Comparison of ENCODE assay signal across 1 cellular context in the genomic region with DNA sequence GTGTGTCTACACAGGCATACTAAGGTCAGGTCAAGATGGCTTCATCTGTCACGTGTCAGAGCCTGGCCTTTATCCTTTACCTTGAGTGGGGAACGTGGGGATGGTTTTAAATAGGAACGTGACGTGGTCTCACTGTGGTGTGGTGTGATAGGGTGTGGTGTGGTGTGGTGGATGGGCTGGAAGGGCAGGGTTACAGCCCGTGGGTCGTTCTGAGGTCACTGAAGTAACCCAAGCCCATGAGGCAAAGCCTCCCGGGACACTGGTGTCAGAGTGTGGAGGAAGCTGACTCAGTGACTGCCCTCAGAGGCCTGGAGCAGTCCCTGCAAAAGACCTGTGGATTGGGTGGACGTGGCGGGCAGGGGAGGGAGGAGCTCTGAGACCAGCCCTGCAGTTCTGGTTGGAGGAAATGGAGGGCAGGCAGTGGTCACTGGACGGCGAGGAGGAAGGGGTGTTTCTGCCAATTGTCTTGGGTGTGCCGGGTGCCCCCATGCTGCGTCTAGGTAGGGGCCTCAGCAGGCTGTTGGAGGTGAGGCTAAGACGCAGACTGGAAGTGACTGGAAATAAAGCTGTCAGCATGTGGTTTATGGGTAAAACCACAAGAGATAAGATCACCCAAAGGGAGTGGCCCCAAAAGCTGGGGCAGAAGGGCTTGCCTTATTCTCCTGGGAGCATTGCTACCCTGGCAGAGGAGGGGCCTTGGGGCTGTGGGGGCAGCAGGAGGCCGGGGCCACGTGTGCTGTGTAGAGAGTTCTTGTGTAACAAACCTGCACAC.
TF ChIP-seq lines count a peak whose summit lies in the region.

No MANE protein-coding gene starts in this region.

TF ChIP-seq in K562, 482 proteins besides CTCF, POLR2A, EP300 and RAD21 (continued from another document and continues in another):
- TF ChIP-seq, protein P1, sequence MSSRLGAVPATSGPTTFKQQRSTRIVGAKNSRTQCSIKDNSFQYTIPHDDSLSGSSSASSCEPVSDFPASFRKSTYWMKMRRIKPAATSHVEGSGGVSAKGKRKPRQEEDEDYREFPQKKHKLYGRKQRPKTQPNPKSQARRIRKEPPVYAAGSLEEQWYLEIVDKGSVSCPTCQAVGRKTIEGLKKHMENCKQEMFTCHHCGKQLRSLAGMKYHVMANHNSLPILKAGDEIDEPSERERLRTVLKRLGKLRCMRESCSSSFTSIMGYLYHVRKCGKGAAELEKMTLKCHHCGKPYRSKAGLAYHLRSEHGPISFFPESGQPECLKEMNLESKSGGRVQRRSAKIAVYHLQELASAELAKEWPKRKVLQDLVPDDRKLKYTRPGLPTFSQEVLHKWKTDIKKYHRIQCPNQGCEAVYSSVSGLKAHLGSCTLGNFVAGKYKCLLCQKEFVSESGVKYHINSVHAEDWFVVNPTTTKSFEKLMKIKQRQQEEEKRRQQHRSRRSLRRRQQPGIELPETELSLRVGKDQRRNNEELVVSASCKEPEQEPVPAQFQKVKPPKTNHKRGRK (tag; IDR thresholded peaks at IDR 0.05): no peak
- TF ChIP-seq HCFC1 (IDR thresholded peaks at IDR 0.05; ENCODE audit: low read depth, low read length) (no peak), TFAM (CRISPR knock-in tag; conservative IDR thresholded peaks at IDR 0.05) (no peak), MYC (IDR thresholded peaks at IDR 0.05; ENCODE audit: low read depth, low read length) (0 out of 2 replicates have a peak, but pooled peaks have one; percentile 15), MYC (CRISPR knock-in tag; IDR thresholded peaks at IDR 0.05; ENCODE audit: borderline replicate concordance, low read depth) (no peak), ZNF124 (CRISPR knock-in tag; IDR thresholded peaks at IDR 0.05) (no peak), ZC3H8 (IDR thresholded peaks at IDR 0.05) (no peak), DPF2 (IDR thresholded peaks at IDR 0.05) (peak; percentile 76), ARID1B (IDR thresholded peaks at IDR 0.05) (peak; percentile 71), ESRRA (IDR thresholded peaks at IDR 0.05; ENCODE audit: borderline replicate concordance, low read depth) (peak; percentile 98; the same call in 1 of the 2 replicates), MAZ (CRISPR knock-in tag; conservative IDR thresholded peaks at IDR 0.05 in 1 of 2, IDR thresholded peaks at IDR 0.05 in 1 of 2) (peak; percentile 41 to 62; a peak in 3 of 4 replicates), EZH2 (IDR thresholded peaks at IDR 0.05; ENCODE audit: borderline replicate concordance, low read depth, low read length) (no peak), MYNN (IDR thresholded peaks at IDR 0.05) (0 out of 2 replicates have a peak, but pooled peaks have one; percentile 48), MYNN (CRISPR knock-in tag; IDR thresholded peaks at IDR 0.05) (no peak), POLR2AphosphoS2 (IDR thresholded peaks at IDR 0.05; ENCODE audit: low read length) (no peak), CXXC5 (CRISPR knock-in tag; IDR thresholded peaks at IDR 0.05) (peak; percentile 63), SOX6 (IDR thresholded peaks at IDR 0.05) (no peak), RBM39 (optimal IDR thresholded peaks at IDR 0.05; ENCODE audit: low read depth, low read length) (no peak), ATF1 (CRISPR knock-in tag; IDR thresholded peaks at IDR 0.05) (no peak), ATF1 (tag; IDR thresholded peaks at IDR 0.05) (peak; percentile 49; the same call in 1 of the 2 replicates), MLLT1 (IDR thresholded peaks at IDR 0.05) (peak in 1 of 2 experiments; percentile 99; a peak in 2 of 4 replicates), SMAD4 (CRISPR knock-in tag; conservative IDR thresholded peaks at IDR 0.05) (peak; percentile 89), GABPB2 (CRISPR knock-in tag; conservative IDR thresholded peaks at IDR 0.05) (no peak), JUN (IDR thresholded peaks at IDR 0.05; ENCODE audit: borderline replicate concordance, low read depth, low read length) (0 out of 2 replicates have a peak, but pooled peaks have one; percentile 17), JUN (CRISPR knock-in tag; IDR thresholded peaks at IDR 0.05; ENCODE audit: borderline replicate concordance) (no peak), RBM17 (IDR thresholded peaks at IDR 0.05; ENCODE audit: borderline replicate concordance, low read depth, low read length) (no peak), MXI1 (IDR thresholded peaks at IDR 0.05; ENCODE audit: low read depth, low read length) (no peak), RCOR1 (IDR thresholded peaks at IDR 0.05; ENCODE audit: borderline replicate concordance in 1 of 2, low read depth in 2 of 2, low read length in 2 of 2) (peak in 1 of 2 experiments; percentile 95; a peak in 2 of 4 replicates), ETV1 (tag; conservative IDR thresholded peaks at IDR 0.05; ENCODE audit: low read depth) (peak; percentile 70), VEZF1 (CRISPR knock-in tag; IDR thresholded peaks at IDR 0.05) (peak; percentile 91), SNRNP70 (optimal IDR thresholded peaks at IDR 0.05; ENCODE audit: low read depth, low read length) (no peak), ZSCAN32 (CRISPR knock-in tag; IDR thresholded peaks at IDR 0.05) (no peak), CREM (IDR thresholded peaks at IDR 0.05; ENCODE audit: low read depth) (peak; percentile 44; the same call in 1 of the 2 replicates), ZNF695 (CRISPR knock-in tag; IDR thresholded peaks at IDR 0.05) (no peak), TBP (optimal IDR thresholded peaks at IDR 0.05; ENCODE audit: low read depth, low read length) (no peak), USF1 (CRISPR knock-in tag; IDR thresholded peaks at IDR 0.05) (peak; percentile 57; the same call in 1 of the 2 replicates), TCFL5 (CRISPR knock-in tag; conservative IDR thresholded peaks at IDR 0.05) (no peak), NCOR1 (IDR thresholded peaks at IDR 0.05) (peak; percentile 21; the same call in 1 of the 2 replicates), HBP1 (CRISPR knock-in tag; IDR thresholded peaks at IDR 0.05) (no peak), HES1 (IDR thresholded peaks at IDR 0.05; ENCODE audit: low read depth) (peak; percentile 94), ZNF586 (CRISPR knock-in tag; conservative IDR thresholded peaks at IDR 0.05) (no peak), FOXP1 (CRISPR knock-in tag; IDR thresholded peaks at IDR 0.05) (no peak), ZNF282 (CRISPR knock-in tag; IDR thresholded peaks at IDR 0.05) (0 out of 2 replicates have a peak, but pooled peaks have one; percentile 31), E2F1 (CRISPR knock-in tag; IDR thresholded peaks at IDR 0.05) (no peak)
- TF ChIP-seq, protein P2, sequence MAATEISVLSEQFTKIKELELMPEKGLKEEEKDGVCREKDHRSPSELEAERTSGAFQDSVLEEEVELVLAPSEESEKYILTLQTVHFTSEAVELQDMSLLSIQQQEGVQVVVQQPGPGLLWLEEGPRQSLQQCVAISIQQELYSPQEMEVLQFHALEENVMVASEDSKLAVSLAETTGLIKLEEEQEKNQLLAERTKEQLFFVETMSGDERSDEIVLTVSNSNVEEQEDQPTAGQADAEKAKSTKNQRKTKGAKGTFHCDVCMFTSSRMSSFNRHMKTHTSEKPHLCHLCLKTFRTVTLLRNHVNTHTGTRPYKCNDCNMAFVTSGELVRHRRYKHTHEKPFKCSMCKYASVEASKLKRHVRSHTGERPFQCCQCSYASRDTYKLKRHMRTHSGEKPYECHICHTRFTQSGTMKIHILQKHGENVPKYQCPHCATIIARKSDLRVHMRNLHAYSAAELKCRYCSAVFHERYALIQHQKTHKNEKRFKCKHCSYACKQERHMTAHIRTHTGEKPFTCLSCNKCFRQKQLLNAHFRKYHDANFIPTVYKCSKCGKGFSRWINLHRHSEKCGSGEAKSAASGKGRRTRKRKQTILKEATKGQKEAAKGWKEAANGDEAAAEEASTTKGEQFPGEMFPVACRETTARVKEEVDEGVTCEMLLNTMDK (IDR thresholded peaks at IDR 0.05; ENCODE audit: borderline replicate concordance, insufficient read depth, low read depth, low read length, poor library complexity, severe bottlenecking): no peak
- TF ChIP-seq, protein P3, sequence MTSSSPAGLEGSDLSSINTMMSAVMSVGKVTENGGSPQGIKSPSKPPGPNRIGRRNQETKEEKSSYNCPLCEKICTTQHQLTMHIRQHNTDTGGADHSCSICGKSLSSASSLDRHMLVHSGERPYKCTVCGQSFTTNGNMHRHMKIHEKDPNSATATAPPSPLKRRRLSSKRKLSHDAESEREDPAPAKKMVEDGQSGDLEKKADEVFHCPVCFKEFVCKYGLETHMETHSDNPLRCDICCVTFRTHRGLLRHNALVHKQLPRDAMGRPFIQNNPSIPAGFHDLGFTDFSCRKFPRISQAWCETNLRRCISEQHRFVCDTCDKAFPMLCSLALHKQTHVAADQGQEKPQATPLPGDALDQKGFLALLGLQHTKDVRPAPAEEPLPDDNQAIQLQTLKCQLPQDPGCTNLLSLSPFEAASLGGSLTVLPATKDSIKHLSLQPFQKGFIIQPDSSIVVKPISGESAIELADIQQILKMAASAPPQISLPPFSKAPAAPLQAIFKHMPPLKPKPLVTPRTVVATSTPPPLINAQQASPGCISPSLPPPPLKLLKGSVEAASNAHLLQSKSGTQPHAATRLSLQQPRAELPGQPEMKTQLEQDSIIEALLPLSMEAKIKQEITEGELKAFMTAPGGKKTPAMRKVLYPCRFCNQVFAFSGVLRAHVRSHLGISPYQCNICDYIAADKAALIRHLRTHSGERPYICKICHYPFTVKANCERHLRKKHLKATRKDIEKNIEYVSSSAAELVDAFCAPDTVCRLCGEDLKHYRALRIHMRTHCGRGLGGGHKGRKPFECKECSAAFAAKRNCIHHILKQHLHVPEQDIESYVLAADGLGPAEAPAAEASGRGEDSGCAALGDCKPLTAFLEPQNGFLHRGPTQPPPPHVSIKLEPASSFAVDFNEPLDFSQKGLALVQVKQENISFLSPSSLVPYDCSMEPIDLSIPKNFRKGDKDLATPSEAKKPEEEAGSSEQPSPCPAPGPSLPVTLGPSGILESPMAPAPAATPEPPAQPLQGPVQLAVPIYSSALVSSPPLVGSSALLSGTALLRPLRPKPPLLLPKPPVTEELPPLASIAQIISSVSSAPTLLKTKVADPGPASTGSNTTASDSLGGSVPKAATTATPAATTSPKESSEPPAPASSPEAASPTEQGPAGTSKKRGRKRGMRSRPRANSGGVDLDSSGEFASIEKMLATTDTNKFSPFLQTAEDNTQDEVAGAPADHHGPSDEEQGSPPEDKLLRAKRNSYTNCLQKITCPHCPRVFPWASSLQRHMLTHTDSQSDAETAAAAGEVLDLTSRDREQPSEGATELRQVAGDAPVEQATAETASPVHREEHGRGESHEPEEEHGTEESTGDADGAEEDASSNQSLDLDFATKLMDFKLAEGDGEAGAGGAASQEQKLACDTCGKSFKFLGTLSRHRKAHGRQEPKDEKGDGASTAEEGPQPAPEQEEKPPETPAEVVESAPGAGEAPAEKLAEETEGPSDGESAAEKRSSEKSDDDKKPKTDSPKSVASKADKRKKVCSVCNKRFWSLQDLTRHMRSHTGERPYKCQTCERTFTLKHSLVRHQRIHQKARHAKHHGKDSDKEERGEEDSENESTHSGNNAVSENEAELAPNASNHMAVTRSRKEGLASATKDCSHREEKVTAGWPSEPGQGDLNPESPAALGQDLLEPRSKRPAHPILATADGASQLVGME (CRISPR knock-in tag; IDR thresholded peaks at IDR 0.05): no peak
